16 cellular contexts compared by ENCODE assay signal in the genomic region with DNA sequence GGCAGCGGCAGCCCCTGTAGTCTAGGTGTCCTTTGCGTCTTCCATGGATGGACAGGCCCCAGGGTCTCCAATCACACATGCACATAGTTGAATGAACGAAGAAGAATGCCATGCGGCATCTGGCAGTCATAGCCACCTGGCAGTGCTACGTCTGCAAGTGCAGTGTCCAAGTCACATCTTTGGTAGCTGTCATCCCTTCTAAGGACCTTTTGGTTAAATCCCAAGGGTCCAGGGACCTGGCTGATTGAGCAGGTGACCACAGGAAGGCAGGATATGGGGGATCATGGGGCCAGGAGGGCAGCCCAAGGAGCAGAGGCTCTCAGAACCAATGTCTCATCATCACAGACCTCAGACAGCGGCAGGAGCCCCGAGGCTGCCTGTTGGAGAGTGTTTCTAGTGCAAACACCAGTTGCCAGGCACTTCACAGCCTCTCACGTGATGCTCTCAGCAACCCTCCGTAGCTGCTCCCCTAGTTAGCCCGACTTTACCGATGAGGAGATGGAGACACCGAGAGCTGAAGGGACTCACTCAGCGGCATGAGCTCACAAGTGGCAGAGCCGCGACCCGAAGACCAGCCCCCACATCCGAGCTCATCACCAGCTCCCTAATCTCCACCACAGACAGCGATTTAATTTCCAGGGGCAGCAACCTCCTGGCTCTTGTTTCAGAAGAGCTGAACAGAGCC. TPM values are rescaled to one million over a fixed set of nuclear protein-coding genes. Genes with fewer than 3 reads are reported as not detected.
DNase-seq lines count a peak whose midpoint lies in the region; ATAC-seq and TF ChIP-seq lines count a peak whose summit lies in the region.
"Had no signal": no experiment of that assay in that cellular context is flagged by ENCODE, and none has a peak within 500 bp of the region (broad histone marks: within the 10 kb centered on the region; RNA-seq: fewer than 3 reads in every experiment).

No MANE protein-coding gene starts in this region.

- intact Hi-C loops in left lung (cut with DNase I) = no loop called here

- in situ Hi-C loops in GM13976 (cut with MboI; ENCODE audit: low sequenced_read_pairs, unreplicated experiment) = no loop called here

- ATAC-seq in left lung (peak; percentile 47), HG02623 (IDR thresholded peaks at IDR 0.05; ENCODE audit: unreplicated experiment) (no peak)
- ATAC-seq: WTC11 had no signal

- H3K36me3 ChIP-seq in left lung = no peaks in the 10 kb centered on the region
- H3K36me3 ChIP-seq: thoracic aorta had no signal

- H3K27me3 ChIP-seq in left lung = peaks cover 0 to 26% of the 10 kb centered on the region in 2 donors

- H3K27ac ChIP-seq in left lung = no peak overlapping the region
- H3K27ac ChIP-seq: 22Rv1, epithelial cell of prostate, RWPE1, thoracic aorta had no signal

- H3K9me3 ChIP-seq in left lung = no peaks in the 10 kb centered on the region
- H3K9me3 ChIP-seq: thoracic aorta had no signal

- peak; percentile 25 for DNase-seq in DMS 273 (lab: John Stamatoyannopoulos, UW; ENCODE audit: unreplicated experiment)
- no peak for DNase-seq in DMS 273 treated with DMSO at 0.1 percent for 48 hours (lab: John Stamatoyannopoulos, UW)
- peak; percentile 1 for DNase-seq in NCI-H1417 treated with DMSO at 0.1 percent for 48 hours (lab: John Stamatoyannopoulos, UW)
- DNase-seq in NCI-H748 treated with DMSO at 0.1 percent for 48 hours (lab: John Stamatoyannopoulos, UW) = peak; percentile 56
- peak in 1 of 2 donors; percentile 45 for DNase-seq in left lung
- no peak for DNase-seq in GM13976 (ENCODE audit: low spot score)
- DNase-seq in GF-D8 (lab: John Stamatoyannopoulos, UW) = no peak
- DNase-seq: dermis blood vessel endothelial cell, Kasumi-1, NCI-H1694 had no signal

- H3K4me1 ChIP-seq in left lung = no peaks in the 10 kb centered on the region

- TF ChIP-seq CTCF in left lung (IDR thresholded peaks at IDR 0.05) (no peak), GM13976 (IDR thresholded peaks at IDR 0.05; ENCODE audit: borderline replicate concordance, control extremely low read depth, extremely low read depth, insufficient read depth, missing control alignments) (no peak)

- no peak overlapping the region for H3K4me3 ChIP-seq in left lung
- H3K4me3 ChIP-seq: thoracic aorta had no signal

RNA-seq across cellular contexts. Expression of a gene that starts 28.5 kb away (rescaled TPM):
- total RNA-seq in left lung = 10 to 100 TPM; 20.3 to 20.5 TPM

Comparison
In these comparisons a context has a peak if more than half of its experiments do, and no peak if none do; other contexts are left out.
1. DNase-seq: peak in DMS 273 (single experiment), NCI-H1417 treated with DMSO at 0.1 percent for 48 hours (single experiment) and NCI-H748 treated with DMSO at 0.1 percent for 48 hours (single experiment); none in DMS 273 treated with DMSO at 0.1 percent for 48 hours (single experiment), GM13976 (single experiment) and GF-D8 (single experiment).